2 cellular contexts compared by ENCODE assay signal in genomic region chr5:771087-771870, GRCh38. TPM values are rescaled to one million over a fixed set of nuclear protein-coding genes. Genes with fewer than 3 reads are reported as not detected.
"Had no signal": no experiment of that assay in that cellular context is flagged by ENCODE, and none has a peak within 500 bp of the region (broad histone marks: within the 10 kb centered on the region; RNA-seq: fewer than 3 reads in every experiment).

No MANE protein-coding gene starts in this region.

RNA-seq across cellular contexts. Expression of gene ZDHHC11B, which starts 13.2 kb away (rescaled TPM):
- total RNA-seq: myocyte, SJSA1 had no signal
